ENCODE assay signal across 1 cellular context in genomic region chr2:224837558-224837957, GRCh38.
TF ChIP-seq lines count a peak whose summit lies in the region.

No MANE protein-coding gene starts in this region.

TF ChIP-seq in IMR-90, 13 proteins besides CTCF, POLR2A, EP300 and RAD21 (continued from another document):
- TF ChIP-seq ELK1 (IDR thresholded peaks at IDR 0.05; ENCODE audit: borderline replicate concordance, low read depth, low read length) (no peak), CEBPB (IDR thresholded peaks at IDR 0.05; ENCODE audit: low read depth, low read length) (peak; percentile 42; the same call in 1 of the 2 replicates), USF2 (IDR thresholded peaks at IDR 0.05; ENCODE audit: low read depth, low read length) (no peak), MAZ (IDR thresholded peaks at IDR 0.05; ENCODE audit: borderline replicate concordance, low read depth, low read length) (no peak), SMC3 (IDR thresholded peaks at IDR 0.05; ENCODE audit: low read depth, low read length) (no peak), RCOR1 (IDR thresholded peaks at IDR 0.05; ENCODE audit: insufficient replicate concordance, low read length) (no peak), MXI1 (IDR thresholded peaks at IDR 0.05; ENCODE audit: borderline replicate concordance, low read depth, low read length) (no peak), NFE2L2 (IDR thresholded peaks at IDR 0.05; ENCODE audit: low read depth, low read length) (no peak), CHD1 (IDR thresholded peaks at IDR 0.05; ENCODE audit: low read depth, low read length) (no peak), MAFK (IDR thresholded peaks at IDR 0.05; ENCODE audit: low read depth, low read length) (no peak), RFX5 (IDR thresholded peaks at IDR 0.05; ENCODE audit: low read depth, low read length) (no peak)
